In the genomic region with DNA sequence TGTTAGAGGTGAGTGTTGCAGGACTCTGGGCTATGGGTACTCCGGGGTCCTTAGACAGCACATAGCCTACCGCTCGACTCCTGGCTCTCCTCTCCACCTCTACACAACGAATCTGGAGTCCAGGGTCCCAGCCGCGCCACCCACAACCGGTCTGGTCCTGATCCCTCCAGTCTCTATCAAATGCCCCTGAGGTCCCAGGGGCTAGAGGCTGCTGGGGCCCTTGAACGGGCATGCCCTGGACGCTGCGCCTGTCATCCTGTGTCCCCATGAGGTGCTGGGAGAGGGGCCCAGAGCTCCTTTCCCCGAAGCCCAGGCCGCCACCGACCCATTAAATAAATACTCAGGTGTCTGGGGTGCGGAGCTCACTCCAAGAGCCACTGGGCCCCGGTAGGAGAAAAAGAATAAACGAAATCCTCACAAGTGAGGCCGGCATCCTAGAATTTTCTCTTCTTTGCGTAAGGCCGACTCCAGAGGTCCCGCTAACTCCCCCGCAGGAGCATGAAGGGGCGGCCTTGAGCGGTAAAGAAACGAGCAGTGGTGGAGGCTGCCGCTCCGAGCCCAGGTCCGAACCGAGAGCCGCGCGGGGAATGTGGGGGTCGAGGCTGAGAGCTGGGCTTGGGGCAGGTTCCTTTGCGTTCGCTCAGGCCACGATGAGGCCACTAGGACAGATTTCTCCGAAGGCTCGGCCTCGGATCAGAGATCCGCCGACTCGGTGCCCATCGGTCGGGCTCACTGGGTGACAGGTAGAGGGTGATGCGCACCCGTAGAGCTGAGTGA, we compare ENCODE assay signal across 10 cellular contexts.
A peak's percentile ranks its signal among the peaks of the same experiment; 100 is the strongest.
DNase-seq lines count a peak whose midpoint lies in the region; ATAC-seq and TF ChIP-seq lines count a peak whose summit lies in the region.
"Had no signal": no experiment of that assay in that cellular context is flagged by ENCODE, and none has a peak within 500 bp of the region (broad histone marks: within the 10 kb centered on the region; RNA-seq: fewer than 3 reads in every experiment).

No MANE protein-coding gene starts in this region.

- no peak overlapping the region for H3K27ac ChIP-seq in left ventricle myocardium inferior (replicated peaks)
- H3K27ac ChIP-seq in upper lobe of left lung, result no peak overlapping the region
- H3K27ac ChIP-seq: BLaER1 treated with 17β-estradiol and CSF1 and Interleukin-3, amounts not matched to agents 10 nM and 100 nM; SJCRH30 had no signal

- H3K36me3 ChIP-seq in left ventricle myocardium inferior (no peaks in the 10 kb centered on the region), upper lobe of left lung (no peaks in the 10 kb centered on the region)
- H3K36me3 ChIP-seq: BLaER1 treated with 17β-estradiol and CSF1 and Interleukin-3, amounts not matched to agents 10 nM and 100 nM; SJCRH30 had no signal

- peaks cover 50% of the 10 kb centered on the region for H3K4me1 ChIP-seq in left ventricle myocardium inferior
- peaks cover 44 to 51% (median 50%) of the 10 kb centered on the region in 4 donors for H3K4me1 ChIP-seq in upper lobe of left lung

- intact Hi-C loops in left ventricle myocardium inferior (cut with micrococcal nuclease) (no loop called here), Right ventricle myocardium superior (cut with DNase I) (no loop called here)
- intact Hi-C loops in activated CD8-positive, alpha-beta T cell treated with anti-CD3 and anti-CD28 coated beads for 36 hours (cut with micrococcal nuclease), result no loop called here

- CTCF ChIA-PET in activated CD8-positive, alpha-beta T cell treated with anti-CD3 and anti-CD28 coated beads for 36 hours (lab: Charles Lee), result interaction anchor here (1.1 to 1.6 kb wide), 2 partner anchors 47 to 135 kb away, joined by 3 to 4 read pairs; no protein-coding TSS in a partner anchor

- no peak overlapping the region for H3K27ac Mint-ChIP-seq in activated CD8-positive, alpha-beta T cell treated with anti-CD3 and anti-CD28 coated beads for 36 hours
- H3K27ac Mint-ChIP-seq in immature natural killer cell, result no peak overlapping the region

- H3K27me3 ChIP-seq in left ventricle myocardium inferior (ENCODE audit: low read depth), result peaks cover 99% of the 10 kb centered on the region
- peaks cover 0 to 62% (median 45%) of the 10 kb centered on the region in 4 donors for H3K27me3 ChIP-seq in upper lobe of left lung
- H3K27me3 ChIP-seq: SJCRH30 had no signal

- no peak for TF ChIP-seq EP300 in upper lobe of left lung (IDR thresholded peaks at IDR 0.05)

- ATAC-seq in Right ventricle myocardium superior (ENCODE audit: poor library complexity) (no peak), upper lobe of left lung (ENCODE audit: low FRiP score in 2 of 2) (no peak), HG03045 (IDR thresholded peaks at IDR 0.05; ENCODE audit: unreplicated experiment) (no peak), HG03460 (IDR thresholded peaks at IDR 0.05; ENCODE audit: unreplicated experiment) (no peak)
- no peak for ATAC-seq in activated CD8-positive, alpha-beta T cell treated with anti-CD3 and anti-CD28 coated beads for 36 hours

- H3K4me3 ChIP-seq in left ventricle myocardium inferior, result peak overlapping the region; percentile 62
- H3K4me3 ChIP-seq in upper lobe of left lung, result peak overlapping the region in 3 of 4 donors; percentile 58 to 69 (median 66)

- peak overlapping the region; percentile 38 for H3K4me3 Mint-ChIP-seq in activated CD8-positive, alpha-beta T cell treated with anti-CD3 and anti-CD28 coated beads for 36 hours
- peak overlapping the region; percentile 39 to 62 (median 57) for H3K4me3 Mint-ChIP-seq in immature natural killer cell

- DNase-seq in left ventricle myocardium inferior (no peak), Right ventricle myocardium superior (no peak), immature natural killer cell (no peak), upper lobe of left lung (no peak), NCI-H1105 (lab: John Stamatoyannopoulos, UW) (no peak)
- no peak for DNase-seq in activated CD8-positive, alpha-beta T cell treated with anti-CD3 and anti-CD28 coated beads for 36 hours

- H3K9me3 Mint-ChIP-seq in activated CD8-positive, alpha-beta T cell treated with anti-CD3 and anti-CD28 coated beads for 36 hours, result no peaks in the 10 kb centered on the region
- H3K9me3 Mint-ChIP-seq in immature natural killer cell, result no peaks in the 10 kb centered on the region

- no peak for TF ChIP-seq CTCF in left ventricle myocardium inferior (IDR thresholded peaks at IDR 0.05; ENCODE audit: borderline replicate concordance)
- no peak for TF ChIP-seq CTCF in activated CD8-positive, alpha-beta T cell treated with anti-CD3 and anti-CD28 coated beads for 36 hours (IDR thresholded peaks at IDR 0.05)
- TF ChIP-seq CTCF in upper lobe of left lung (IDR thresholded peaks at IDR 0.05), result no peak

- no peaks in the 10 kb centered on the region for H3K36me3 Mint-ChIP-seq in activated CD8-positive, alpha-beta T cell treated with anti-CD3 and anti-CD28 coated beads for 36 hours (ENCODE audit: low read depth)
- H3K36me3 Mint-ChIP-seq in immature natural killer cell, result no peaks in the 10 kb centered on the region

- POLR2A ChIA-PET in activated CD8-positive, alpha-beta T cell treated with anti-CD3 and anti-CD28 coated beads for 36 hours (lab: Charles Lee), result interaction anchor here (1.0 to 1.1 kb wide), 2 partner anchors 11 to 202 kb away, joined by 3 to 5 read pairs; no protein-coding TSS in a partner anchor

- no peak for TF ChIP-seq POLR2A in upper lobe of left lung (IDR thresholded peaks at IDR 0.05)

- peaks cover 17% of the 10 kb centered on the region for H3K4me1 Mint-ChIP-seq in activated CD8-positive, alpha-beta T cell treated with anti-CD3 and anti-CD28 coated beads for 36 hours (ENCODE audit: low read depth)
- H3K4me1 Mint-ChIP-seq in immature natural killer cell, result peaks cover 21 to 23% of the 10 kb centered on the region in 2 donors

- H3K9me3 ChIP-seq in left ventricle myocardium inferior (replicated peaks) (no peaks in the 10 kb centered on the region), upper lobe of left lung (no peaks in the 10 kb centered on the region)
- H3K9me3 ChIP-seq: SJCRH30 had no signal

- WGBS in upper lobe of left lung, 2 donors, result 24 to 45% methylated on average over 18 to 31 of the region's 45 CpGs

- H3K27me3 Mint-ChIP-seq in activated CD8-positive, alpha-beta T cell treated with anti-CD3 and anti-CD28 coated beads for 36 hours, result peaks cover 43% of the 10 kb centered on the region
- peaks cover 13 to 28% (median 20%) of the 10 kb centered on the region in 3 donors for H3K27me3 Mint-ChIP-seq in immature natural killer cell (ENCODE audit: low read depth in 3 of 3)
